ENCODE assay signal across 20 cellular contexts in genomic region chr11:110452720-110453119, GRCh38.
"Had no signal": no experiment of that assay in that cellular context is flagged by ENCODE, and none has a peak within 500 bp of the region (broad histone marks: within the 10 kb centered on the region; RNA-seq: fewer than 3 reads in every experiment).

No MANE protein-coding gene starts in this region.

- H3K4me1 ChIP-seq: left lung, SJCRH30 had no signal

- H3K27me3 Mint-ChIP-seq: activated naive CD8-positive, alpha-beta T cell; central memory CD8-positive, alpha-beta T cell; naive thymus-derived CD4-positive, alpha-beta T cell; stimulated activated memory B cell treated with anti-CD40 and anti-IgM and Interleukin-4, amounts not matched to agents 10 μg/mL and 1 μg/mL and 100 μg/mL, for 72 hours had no signal

- H3K4me3 ChIP-seq: left lung, SJCRH30 had no signal

- H3K9me3 Mint-ChIP-seq: central memory CD8-positive, alpha-beta T cell; stimulated activated memory B cell treated with anti-CD40 and anti-IgM and Interleukin-4, amounts not matched to agents 10 μg/mL and 1 μg/mL and 100 μg/mL, for 72 hours had no signal

- H3K4me3 Mint-ChIP-seq: activated naive CD8-positive, alpha-beta T cell; central memory CD8-positive, alpha-beta T cell; stimulated activated memory B cell treated with anti-CD40 and anti-IgM and Interleukin-4, amounts not matched to agents 10 μg/mL and 1 μg/mL and 100 μg/mL, for 72 hours had no signal

- ATAC-seq: left lung; naive thymus-derived CD4-positive, alpha-beta T cell; stimulated activated memory B cell treated with anti-CD40 and anti-IgM and Interleukin-4, amounts not matched to agents 10 μg/mL and 1 μg/mL and 100 μg/mL, for 72 hours had no signal

- H3K27ac Mint-ChIP-seq: activated naive CD8-positive, alpha-beta T cell; stimulated activated memory B cell treated with anti-CD40 and anti-IgM and Interleukin-4, amounts not matched to agents 10 μg/mL and 1 μg/mL and 100 μg/mL, for 72 hours had no signal

- H3K36me3 ChIP-seq: brain microvascular endothelial cell, left lung, SJCRH30 had no signal

- H3K27me3 ChIP-seq: brain microvascular endothelial cell, left lung, SJCRH30 had no signal

- H3K27ac ChIP-seq: brain microvascular endothelial cell, left lung, SJCRH30 had no signal

- DNase-seq: activated CD4-positive, alpha-beta T cell treated with anti-CD3 and anti-CD28 coated beads, Interleukin-2, amount 50 U/mL, for 48 hours; activated CD4-positive, CD25-positive, alpha-beta regulatory T cell; activated effector memory CD4-positive, alpha-beta T cell treated with anti-CD3 and anti-CD28 coated beads, Interleukin-2, amount 50 U/mL, for 16 hours; anterior cingulate cortex; brain microvascular endothelial cell; cortex of kidney; effector memory CD4-positive, alpha-beta T cell; foreskin fibroblast; glutamatergic neuron; hypothalamus; kidney; left lung; mammary epithelial cell; naive thymus-derived CD4-positive, alpha-beta T cell; posterior cingulate gyrus; SJCRH30; trophoblast cell had no signal
